In the genomic region with DNA sequence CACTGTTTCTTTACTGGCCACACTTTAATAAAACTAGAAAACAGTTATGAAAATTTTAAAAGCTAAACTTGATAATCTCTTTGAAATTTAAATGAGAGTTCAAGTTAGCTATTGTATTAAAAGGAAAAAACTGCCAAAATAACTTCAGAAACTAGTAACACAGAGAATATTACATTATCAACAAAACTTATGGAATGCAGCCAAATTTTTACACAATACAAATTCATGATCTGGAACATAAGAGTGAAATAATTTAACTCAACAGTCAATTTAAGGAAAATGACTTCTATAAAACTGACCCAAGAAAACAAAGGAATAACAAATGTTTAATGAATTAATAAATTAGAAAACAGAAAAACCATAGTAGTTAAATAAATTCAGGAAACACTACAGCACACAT, we compare ENCODE assay signal across 21 cellular contexts.
DNase-seq lines count a peak whose midpoint lies in the region; ATAC-seq, FAIRE-seq and TF ChIP-seq lines count a peak whose summit lies in the region.
"Had no signal": no experiment of that assay in that cellular context is flagged by ENCODE, and none has a peak within 500 bp of the region (broad histone marks: within the 10 kb centered on the region; RNA-seq: fewer than 3 reads in every experiment).

No MANE protein-coding gene starts in this region.

- intact Hi-C loops in left ventricle myocardium inferior (cut with micrococcal nuclease) (no loop called here), heart left ventricle (cut with DNase I) (loop anchor here in 2 of 10 donors (5.0 to 10.0 kb wide), 2 partner anchors 62 to 64 kb away; a partner anchor contains a TSS), mucosa of descending colon (cut with DNase I, micrococcal nuclease) (no loop called here)

- H3K4me1 ChIP-seq in left ventricle myocardium inferior (peaks cover 34% of the 10 kb centered on the region), heart left ventricle (peaks cover 0 to 43% (median 9%) of the 10 kb centered on the region in 12 donors), mucosa of descending colon (ENCODE audit: low read depth) (no peaks in the 10 kb centered on the region)

- FAIRE-seq in endometrium (lab: Jason Lieb, UNC) (peak; percentile 68), islet of Langerhans (lab: Jason Lieb, UNC) (peak; percentile 30)
- FAIRE-seq: GM12891 had no signal

- H3K9me3 ChIP-seq in left ventricle myocardium inferior (replicated peaks) (no peaks in the 10 kb centered on the region), heart left ventricle (no peaks in the 10 kb centered on the region), mucosa of descending colon (no peaks in the 10 kb centered on the region)
- H3K9me3 ChIP-seq: HAP-1, SK-N-SH had no signal

- H3K27ac ChIP-seq in left ventricle myocardium inferior (replicated peaks) (peak overlapping the region; percentile 29), heart left ventricle (no peak overlapping the region), coronary artery (no peak overlapping the region)

- H3K4me3 ChIP-seq in left ventricle myocardium inferior: no peak overlapping the region
- no peak overlapping the region for H3K4me3 ChIP-seq in heart left ventricle
- H3K4me3 ChIP-seq in mucosa of descending colon: no peak overlapping the region
- H3K4me3 ChIP-seq in coronary artery: no peak overlapping the region
- H3K4me3 ChIP-seq: HAP-1 had no signal

- no peak for DNase-seq in left ventricle myocardium inferior
- DNase-seq in heart left ventricle: no peak
- no peak for DNase-seq in NCI-H446 (lab: John Stamatoyannopoulos, UW)
- no peak for DNase-seq in MV-4-11 (lab: John Stamatoyannopoulos, UW)
- DNase-seq in mucosa of descending colon: no peak
- DNase-seq in coronary artery (ENCODE audit: low spot score): no peak
- DNase-seq: Calu3, DMS79 treated with DMSO at 0.1 percent for 48 hours, GF-D8, GOT3, Kasumi-1, NCI-H1417, NCI-H1694 treated with DMSO at 0.1 percent for 48 hours, NCI-H2081, NCI-H226, NCI-H510A treated with DMSO at 0.1 percent for 48 hours, SK-N-SH had no signal

- ATAC-seq in heart left ventricle (no peak), mucosa of descending colon (no peak)

- TF ChIP-seq POLR2A in heart left ventricle (IDR thresholded peaks at IDR 0.05): no peak

- H3K36me3 ChIP-seq in left ventricle myocardium inferior (no peaks in the 10 kb centered on the region), heart left ventricle (no peaks in the 10 kb centered on the region), mucosa of descending colon (ENCODE audit: low read depth) (no peaks in the 10 kb centered on the region)
- H3K36me3 ChIP-seq: HAP-1 had no signal

- TF ChIP-seq CTCF in left ventricle myocardium inferior (IDR thresholded peaks at IDR 0.05; ENCODE audit: borderline replicate concordance): no peak
- no peak for TF ChIP-seq CTCF in heart left ventricle (IDR thresholded peaks at IDR 0.05)
- TF ChIP-seq CTCF in mucosa of descending colon (IDR thresholded peaks at IDR 0.05): no peak
- no peak for TF ChIP-seq CTCF in coronary artery (IDR thresholded peaks at IDR 0.05)

- H3K27me3 ChIP-seq in left ventricle myocardium inferior (ENCODE audit: low read depth): no peaks in the 10 kb centered on the region
- no peaks in the 10 kb centered on the region for H3K27me3 ChIP-seq in heart left ventricle
